20 cellular contexts compared by ENCODE assay signal in genomic region chr3:57627976-57628375, GRCh38. TPM values are rescaled to one million over a fixed set of nuclear protein-coding genes. Genes with fewer than 3 reads are reported as not detected.
DNase-seq lines count a peak whose midpoint lies in the region; ATAC-seq and TF ChIP-seq lines count a peak whose summit lies in the region.
"Had no signal": no experiment of that assay in that cellular context is flagged by ENCODE, and none has a peak within 500 bp of the region (broad histone marks: within the 10 kb centered on the region; RNA-seq: fewer than 3 reads in every experiment).

No MANE protein-coding gene starts in this region.

- H3K36me3 Mint-ChIP-seq in endothelial cell (ENCODE audit: low read depth, unreplicated experiment), result peaks cover 24% of the 10 kb centered on the region

- no peaks in the 10 kb centered on the region for H3K4me1 Mint-ChIP-seq in endothelial cell (ENCODE audit: unreplicated experiment)
- H3K4me1 Mint-ChIP-seq: activated CD8-positive, alpha-beta memory T cell treated with anti-CD3 and anti-CD28 coated beads, Interleukin-2, amount 10 ng/mL, durations not matched to agents 7 days and 5 days had no signal

- H3K27me3 Mint-ChIP-seq in endothelial cell (ENCODE audit: unreplicated experiment), result no peaks in the 10 kb centered on the region
- H3K27me3 Mint-ChIP-seq: activated CD8-positive, alpha-beta memory T cell treated with anti-CD3 and anti-CD28 coated beads, Interleukin-2, amount 10 ng/mL, durations not matched to agents 7 days and 5 days; progenitor cell of endocrine pancreas had no signal

- H3K4me3 Mint-ChIP-seq in endothelial cell (ENCODE audit: unreplicated experiment), result no peak overlapping the region
- H3K4me3 Mint-ChIP-seq: activated CD8-positive, alpha-beta memory T cell treated with anti-CD3 and anti-CD28 coated beads, Interleukin-2, amount 10 ng/mL, durations not matched to agents 7 days and 5 days had no signal

- no peak for TF ChIP-seq CTCF in endothelial cell (IDR thresholded peaks at IDR 0.05; ENCODE audit: unreplicated experiment)

- no peaks in the 10 kb centered on the region for H3K9me3 Mint-ChIP-seq in endothelial cell (ENCODE audit: unreplicated experiment)

- DNase-seq in Ammon's horn (ENCODE audit: low spot score) (peak; percentile 76), NCI-H187 treated with DMSO at 0.1 percent for 48 hours (lab: John Stamatoyannopoulos, UW) (peak; percentile 1), anterior cingulate cortex (lab: John Stamatoyannopoulos, UW) (peak in 30 of 58 donors; percentile 0 to 62 (median 16)), midbrain (lab: John Stamatoyannopoulos, UW) (peak; percentile 44), endothelial cell (ENCODE audit: low spot score) (no peak), NCI-H146 (lab: John Stamatoyannopoulos, UW) (no peak), EL (no peak)
- DNase-seq: activated CD4-positive, alpha-beta T cell treated with anti-CD3 and anti-CD28 coated beads for 1 hour; activated CD8-positive, alpha-beta memory T cell treated with anti-CD3 and anti-CD28 coated beads, Interleukin-2, amount 10 ng/mL, durations not matched to agents 7 days and 5 days; activated effector memory CD4-positive, alpha-beta T cell treated with Interleukin-2 at 50 U/mL for 16 hours; adrenal gland; esophagus squamous epithelium; GM23248; islet precursor cell; NCI-H2029; NK-92 treated with Interleukin-12 subunit alpha and Interleukin-12 subunit beta, amount 100 ng/mL, for 24 hours; RPMI8226 had no signal

- H3K27ac Mint-ChIP-seq in endothelial cell (ENCODE audit: unreplicated experiment), result no peak overlapping the region
- H3K27ac Mint-ChIP-seq: activated CD8-positive, alpha-beta memory T cell treated with anti-CD3 and anti-CD28 coated beads, Interleukin-2, amount 10 ng/mL, durations not matched to agents 7 days and 5 days; progenitor cell of endocrine pancreas had no signal

- no peak for ATAC-seq in GM18517 (IDR thresholded peaks at IDR 0.05; ENCODE audit: unreplicated experiment)
- ATAC-seq: A549; activated CD8-positive, alpha-beta memory T cell treated with anti-CD3 and anti-CD28 coated beads, Interleukin-2, amount 10 ng/mL, durations not matched to agents 7 days and 5 days had no signal

RNA-seq across cellular contexts. Expression of gene ARF4, which starts 30.8 kb away (rescaled TPM):
- total RNA-seq in endothelial cell (ENCODE audit: unreplicated experiment), result 161 TPM

Comparison
In these comparisons a context has a peak if more than half of its experiments do, and no peak if none do; other contexts are left out.
1. DNase-seq: peak in Ammon's horn (single experiment), NCI-H187 treated with DMSO at 0.1 percent for 48 hours (single experiment), anterior cingulate cortex (30 of 58) and midbrain (single experiment); none in endothelial cell (single experiment), NCI-H146 (single experiment) and EL (single experiment).